8 cellular contexts compared by ENCODE assay signal in genomic region chr5:18305288-18305899, GRCh38.
DNase-seq lines count a peak whose midpoint lies in the region; ATAC-seq, FAIRE-seq and TF ChIP-seq lines count a peak whose summit lies in the region.

No MANE protein-coding gene starts in this region.

- DNase-seq in D721Med (ENCODE audit: insufficient read length, low spot score), result peak; percentile 37
- DNase-seq in HPDE6-E6E7 (ENCODE audit: extremely low spot score), result peak; percentile 32
- peak; percentile 46 for DNase-seq in RWPE1 (ENCODE audit: low spot score)
- peak; percentile 47 for DNase-seq in fibroblast of the aortic adventitia (ENCODE audit: low read depth)
- DNase-seq in small intestine, result peak; percentile 2
- no peak for DNase-seq in activated T-cell treated with anti-CD3 and anti-CD28 coated beads, Interleukin-2, amount 50 U/mL, for 48 hours

- FAIRE-seq in D721Med (lab: Jason Lieb, UNC) (peak; percentile 95), small intestine (lab: Jason Lieb, UNC) (no peak)

- WGBS in small intestine, 3 donors, result 62 to 77% (median 75%) methylated on average over 8 of the region's 8 CpGs

- no peaks in the 10 kb centered on the region for H3K9me3 ChIP-seq in small intestine (ENCODE audit: control insufficient read depth, low read depth)

- TF ChIP-seq CTCF in D721Med (IDR thresholded peaks at IDR 0.05; ENCODE audit: insufficient read depth, missing control alignments) (peak; percentile 88), RWPE1 (conservative IDR thresholded peaks at IDR 0.05; ENCODE audit: low read depth) (peak; percentile 91), fibroblast of the aortic adventitia (IDR thresholded peaks at IDR 0.05; ENCODE audit: insufficient read depth, low read length) (peak; percentile 76)

- H3K27me3 ChIP-seq in small intestine (ENCODE audit: control insufficient read depth in 2 of 2, insufficient read depth in 2 of 2, low read length in 2 of 2), result no peaks in the 10 kb centered on the region

- H3K36me3 ChIP-seq in small intestine (ENCODE audit: control insufficient read depth in 2 of 2, insufficient read depth in 2 of 2, low read length in 2 of 2), result no peaks in the 10 kb centered on the region

- no peaks in the 10 kb centered on the region for H3K4me1 ChIP-seq in small intestine (ENCODE audit: control insufficient read depth in 2 of 2, insufficient read depth in 1 of 2, low read depth in 1 of 2, low read length in 1 of 2)

- no peak overlapping the region for H3K4me3 ChIP-seq in fibroblast of the aortic adventitia (ENCODE audit: low read depth, low read length)
- H3K4me3 ChIP-seq in small intestine (ENCODE audit: low read depth in 1 of 2, low read length in 2 of 2), result no peak overlapping the region

- H3K27ac ChIP-seq in RWPE1 (no peak overlapping the region), small intestine (ENCODE audit: low read depth in 1 of 2, low read length in 1 of 2) (no peak overlapping the region)

- CTCF ChIA-PET in RWPE1 (lab: Yijun Ruan, JAX), result interaction anchor here (0.6 to 2.8 kb wide), 6 partner anchors 9 to 1850 kb away, joined by 3 to 28 read pairs (median 4); no protein-coding TSS in a partner anchor

- POLR2A ChIA-PET in RWPE1 (lab: Yijun Ruan, JAX; ENCODE audit: low non-redundant PET), result no interaction called here

- ATAC-seq in GM19395 (IDR thresholded peaks at IDR 0.05; ENCODE audit: unreplicated experiment), result peak; percentile 94
- ATAC-seq in HG02623 (IDR thresholded peaks at IDR 0.05; ENCODE audit: unreplicated experiment), result no peak

Comparison
In these comparisons a context has a peak if more than half of its experiments do, and no peak if none do; other contexts are left out.
1. DNase-seq: peak in D721Med (single experiment), HPDE6-E6E7 (single experiment), RWPE1 (single experiment), fibroblast of the aortic adventitia (single experiment) and small intestine (single experiment); none in activated T-cell treated with anti-CD3 and anti-CD28 coated beads, Interleukin-2, amount 50 U/mL, for 48 hours (0 of 2).
2. Peak in every context shown above with its lines, with median percentiles within 50 percentile points of each other: CTCF ChIP-seq.